ENCODE assay signal across 8 cellular contexts in the genomic region with DNA sequence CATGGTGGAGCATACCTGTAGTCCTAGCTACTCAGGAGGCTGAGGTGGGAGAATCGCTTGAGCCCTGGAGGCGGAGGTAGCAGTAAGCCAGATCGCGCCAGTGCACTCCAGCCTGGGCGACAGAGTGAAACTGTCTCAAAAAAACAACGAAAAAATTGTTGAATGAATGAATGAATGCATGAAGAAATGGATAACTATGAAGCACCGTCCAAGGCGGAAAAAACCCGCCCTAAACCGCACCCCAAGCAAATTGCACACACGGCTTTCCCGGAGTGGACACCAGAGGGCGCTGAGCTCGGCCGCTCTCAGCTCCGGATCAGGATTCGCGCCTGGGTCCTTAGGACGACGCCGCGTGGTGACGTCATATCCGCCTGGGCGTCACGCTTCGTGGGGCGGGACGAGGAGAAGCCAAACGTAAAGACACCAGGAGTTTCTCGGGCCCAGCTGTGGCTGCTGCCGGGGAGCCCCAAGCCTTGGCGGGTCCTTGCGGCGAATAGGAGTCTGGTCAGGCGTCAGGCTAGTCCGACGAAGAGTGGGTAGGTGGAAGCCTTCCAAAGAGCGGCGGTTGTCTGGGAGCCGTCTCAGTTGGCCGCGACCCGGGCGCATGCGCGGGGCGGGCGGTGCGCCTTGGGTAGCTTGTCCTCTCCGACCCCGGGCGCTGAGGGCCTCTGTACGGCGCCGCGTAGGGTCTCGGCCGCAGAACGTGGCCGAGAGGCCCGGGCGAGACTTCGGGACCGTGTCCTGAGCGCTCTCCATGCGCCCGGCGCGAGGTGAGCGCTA. TPM values are rescaled to one million over a fixed set of nuclear protein-coding genes. Genes with fewer than 3 reads are reported as not detected.
DNase-seq lines count a peak whose midpoint lies in the region; ATAC-seq and TF ChIP-seq lines count a peak whose summit lies in the region.

A gene (plus strand): TSS at position 639 of the 780 bp plus-strand sequence. CDS start 11,094 bp downstream, outside the sequence.
A gene (plus strand): TSS at position 364 of the 780 bp plus-strand sequence. CDS start 4,085 bp downstream, outside the sequence.

- H3K4me3 ChIP-seq in HAP-1 = peak within 1 kb of the TSS; percentile 79
- H3K4me3 ChIP-seq in MG63 = peak within 1 kb of the TSS; percentile 89
- peak within 1 kb of the TSS; percentile 81 for H3K4me3 ChIP-seq in fibroblast of the aortic adventitia (ENCODE audit: low read depth, low read length)

- H3K36me3 Mint-ChIP-seq in nephron progenitor cell (ENCODE audit: low read depth) = peaks cover 11% of the 10 kb centered on the region

- H3K9me3 ChIP-seq in HAP-1 = 0 out of 2 replicates have a peak, but pooled peaks cover 2% of the 10 kb centered on the region
- H3K9me3 ChIP-seq in MG63 = no peaks in the 10 kb centered on the region

- H3K4me1 Mint-ChIP-seq in nephron progenitor cell = peaks cover 27% of the 10 kb centered on the region
- peaks cover 32% of the 10 kb centered on the region for H3K4me1 Mint-ChIP-seq in stimulated activated naive CD8-positive, alpha-beta T cell treated with anti-CD3 and anti-CD28 coated beads, Interleukin-15, amount 100 ng/mL, for 72 hours

- peaks cover 10% of the 10 kb centered on the region for H3K9me3 Mint-ChIP-seq in nephron progenitor cell
- peaks cover 0 to 7% of the 10 kb centered on the region in 2 donors for H3K9me3 Mint-ChIP-seq in stimulated activated naive CD8-positive, alpha-beta T cell treated with anti-CD3 and anti-CD28 coated beads, Interleukin-15, amount 100 ng/mL, for 72 hours

- H3K27ac Mint-ChIP-seq in nephron progenitor cell = peak within 1 kb of the TSS; percentile 100
- peak within 1 kb of the TSS; percentile 98 to 100 for H3K27ac Mint-ChIP-seq in stimulated activated naive CD8-positive, alpha-beta T cell treated with anti-CD3 and anti-CD28 coated beads, Interleukin-15, amount 100 ng/mL, for 72 hours

- in situ Hi-C loops in HAP-1 (cut with MboI; ENCODE audit: low sequenced_read_pairs) = no loop called here

- H3K27me3 ChIP-seq in HAP-1 (ENCODE audit: low read depth) = peaks cover 4% of the 10 kb centered on the region; the same call in 1 of the 2 replicates
- H3K27me3 ChIP-seq in MG63 = no peaks in the 10 kb centered on the region

- peaks cover 23% of the 10 kb centered on the region for H3K36me3 ChIP-seq in HAP-1 (replicated peaks)
- H3K36me3 ChIP-seq in MG63 = peaks cover 21% of the 10 kb centered on the region

- H3K4me3 Mint-ChIP-seq in nephron progenitor cell = peak within 1 kb of the TSS; percentile 97
- peak within 1 kb of the TSS; percentile 91 to 93 for H3K4me3 Mint-ChIP-seq in stimulated activated naive CD8-positive, alpha-beta T cell treated with anti-CD3 and anti-CD28 coated beads, Interleukin-15, amount 100 ng/mL, for 72 hours

- TF ChIP-seq CTCF in fibroblast of the aortic adventitia (IDR thresholded peaks at IDR 0.05; ENCODE audit: insufficient read depth, low read length) = peak; percentile 97
- peak; percentile 95 for TF ChIP-seq CTCF in nephron progenitor cell (IDR thresholded peaks at IDR 0.05)

- peaks cover 31% of the 10 kb centered on the region for H3K27me3 Mint-ChIP-seq in nephron progenitor cell (ENCODE audit: low read depth, poor library complexity)
- H3K27me3 Mint-ChIP-seq in stimulated activated naive CD8-positive, alpha-beta T cell treated with anti-CD3 and anti-CD28 coated beads, Interleukin-15, amount 100 ng/mL, for 72 hours = peaks cover 18% of the 10 kb centered on the region

- H3K4me1 ChIP-seq in HAP-1 = peaks cover 6% of the 10 kb centered on the region; the same call in 1 of the 2 replicates

- peak; percentile 92 for ATAC-seq in stimulated activated naive CD8-positive, alpha-beta T cell treated with anti-CD3 and anti-CD28 coated beads, Interleukin-15, amount 100 ng/mL, for 72 hours

- peak; percentile 85 for DNase-seq in GF-D8 (lab: John Stamatoyannopoulos, UW)
- peak; percentile 92 to 97 for DNase-seq in HAP-1 (ENCODE audit: low spot score in 2 of 2)
- DNase-seq in MG63 = peak; percentile 92
- DNase-seq in SHP77 treated with DMSO at 0.1 percent for 48 hours (lab: John Stamatoyannopoulos, UW) = peak; percentile 86
- peak; percentile 95 for DNase-seq in activated gamma-delta T cell (lab: John Stamatoyannopoulos, UW)
- DNase-seq in fibroblast of the aortic adventitia (ENCODE audit: low read depth) = peak; percentile 98
- peak; percentile 97 for DNase-seq in nephron progenitor cell
- peak; percentile 98 to 99 for DNase-seq in stimulated activated naive CD8-positive, alpha-beta T cell treated with anti-CD3 and anti-CD28 coated beads, Interleukin-15, amount 100 ng/mL, for 72 hours

RNA-seq across cellular contexts. Expression of the first gene that starts in this region (rescaled TPM):
- total RNA-seq in MG63 (2014; rRNA removed; shearing (Covaris generic); ENCODE audit: low replicate concordance) = 3.6 and 25.3 TPM in 2 replicates
- total RNA-seq in fibroblast of the aortic adventitia (ENCODE audit: low replicate concordance) = 8.5 and 9.9 TPM in 2 replicates

RNA-seq across cellular contexts. Expression of the second gene that starts in this region (rescaled TPM):
- total RNA-seq in MG63 (2014; rRNA removed; shearing (Covaris generic); ENCODE audit: low replicate concordance) = 6.2 and 16.3 TPM in 2 replicates
- total RNA-seq in fibroblast of the aortic adventitia (ENCODE audit: low replicate concordance) = 10.8 and 19.0 TPM in 2 replicates

Comparison
In these comparisons a context has a peak if more than half of its experiments do, and no peak if none do; other contexts are left out.
1. Peak in every context shown above with its lines: DNase-seq, ATAC-seq and H3K4me3 ChIP-seq.